ENCODE assay signal across 2 cellular contexts in the genomic region with DNA sequence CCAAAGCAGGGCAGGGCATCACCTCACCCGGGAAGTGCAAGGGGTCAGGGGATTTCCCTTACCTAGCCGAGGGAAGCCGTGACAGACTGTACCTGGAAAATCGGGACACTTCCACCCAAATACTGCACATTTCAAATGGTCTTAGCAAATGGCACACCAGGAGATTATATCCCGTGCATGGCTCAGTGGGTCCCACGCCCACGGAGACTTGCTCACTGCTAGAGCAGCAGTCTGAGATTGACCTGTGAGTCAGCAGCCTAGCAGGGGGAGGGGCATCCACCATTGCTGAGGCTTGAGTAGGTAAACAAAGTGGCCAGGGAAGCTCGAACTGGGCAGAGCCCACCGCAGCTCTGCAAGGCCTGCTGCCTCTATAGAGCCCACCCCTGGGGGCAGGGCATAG.
TF ChIP-seq lines count a peak whose summit lies in the region.

No MANE protein-coding gene starts in this region.

TF ChIP-seq in HCT116, 20 proteins besides CTCF, POLR2A, EP300 and RAD21:
- TF ChIP-seq EGR1 (IDR thresholded peaks at IDR 0.05; ENCODE audit: low read depth) (peak; percentile 43; the same call in 1 of the 2 replicates), FOSL1 (IDR thresholded peaks at IDR 0.05; ENCODE audit: low read depth) (0 out of 2 replicates have a peak, but pooled peaks have one; percentile 8)

TF ChIP-seq in HepG2, 621 proteins besides CTCF, POLR2A, EP300 and RAD21:
- peak; percentile 47; the same call in 1 of the 2 replicates for TF ChIP-seq FOSL2 (CRISPR knock-in tag; IDR thresholded peaks at IDR 0.05)
